28 cellular contexts compared by ENCODE assay signal in the genomic region with DNA sequence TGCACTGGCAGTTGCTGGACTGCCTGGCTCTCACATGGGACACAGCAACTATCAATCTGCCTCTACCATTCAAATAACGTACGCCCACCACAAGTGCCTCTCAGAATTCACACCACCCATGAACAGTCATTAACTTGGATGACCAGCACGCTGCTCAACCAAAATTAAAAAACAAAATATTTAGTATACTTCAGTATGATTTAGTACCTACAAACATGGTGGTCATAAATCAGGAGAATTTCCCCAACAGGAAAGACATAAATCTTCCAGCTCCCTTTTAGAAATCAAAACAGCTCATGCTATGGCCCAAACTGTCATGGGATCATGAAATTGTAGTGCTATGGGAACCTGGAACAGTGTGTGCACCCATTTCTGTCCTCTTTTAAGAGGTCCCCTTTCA.
"Had no signal": no experiment of that assay in that cellular context is flagged by ENCODE, and none has a peak within 500 bp of the region (broad histone marks: within the 10 kb centered on the region; RNA-seq: fewer than 3 reads in every experiment).

No MANE protein-coding gene starts in this region.

- H3K36me3 Mint-ChIP-seq: immature natural killer cell; naive thymus-derived CD8-positive, alpha-beta T cell; stimulated activated naive B cell treated with anti-CD40 and anti-IgM and Interleukin-4, amounts not matched to agents 10 μg/mL and 1 μg/mL and 100 μg/mL, for 72 hours had no signal

- H3K4me1 Mint-ChIP-seq: immature natural killer cell; naive thymus-derived CD8-positive, alpha-beta T cell; stimulated activated naive B cell treated with anti-CD40 and anti-IgM and Interleukin-4, amounts not matched to agents 10 μg/mL and 1 μg/mL and 100 μg/mL, for 72 hours had no signal

- H3K27me3 Mint-ChIP-seq: stimulated activated naive B cell treated with anti-CD40 and anti-IgM and Interleukin-4, amounts not matched to agents 10 μg/mL and 1 μg/mL and 100 μg/mL, for 72 hours; stimulated activated naive CD8-positive, alpha-beta T cell treated with anti-CD3 and anti-CD28 coated beads, Interleukin-15, Interleukin-2, amounts not matched to agents 100 ng/mL and 50 ng/mL, for 24 hours; type B pancreatic cell had no signal

- H3K4me3 Mint-ChIP-seq: immature natural killer cell; naive thymus-derived CD8-positive, alpha-beta T cell; nephron progenitor cell; stimulated activated naive B cell treated with anti-CD40 and anti-IgM and Interleukin-4, amounts not matched to agents 10 μg/mL and 1 μg/mL and 100 μg/mL, for 72 hours; stimulated activated naive CD8-positive, alpha-beta T cell treated with anti-CD3 and anti-CD28 coated beads, Interleukin-15, Interleukin-2, amounts not matched to agents 100 ng/mL and 50 ng/mL, for 24 hours; type B pancreatic cell had no signal

- H3K36me3 ChIP-seq: heart left ventricle, left ventricle myocardium inferior, ovary, right atrium auricular region, right lobe of liver, suprapubic skin, thoracic aorta, tibial artery, uterus had no signal

- H3K27me3 ChIP-seq: heart left ventricle, ovary, right atrium auricular region, right lobe of liver, suprapubic skin, tibial artery, uterus had no signal

- H3K27ac Mint-ChIP-seq: immature natural killer cell; naive thymus-derived CD8-positive, alpha-beta T cell; nephron progenitor cell; stimulated activated naive B cell treated with anti-CD40 and anti-IgM and Interleukin-4, amounts not matched to agents 10 μg/mL and 1 μg/mL and 100 μg/mL, for 72 hours; stimulated activated naive CD8-positive, alpha-beta T cell treated with anti-CD3 and anti-CD28 coated beads, Interleukin-15, Interleukin-2, amounts not matched to agents 100 ng/mL and 50 ng/mL, for 24 hours; type B pancreatic cell had no signal

- H3K4me3 ChIP-seq: heart left ventricle, left ventricle myocardium inferior, lung, mucosa of descending colon, ovary, psoas muscle, right atrium auricular region, right lobe of liver, skin epidermis, suprapubic skin, thoracic aorta, tibial artery, uterus had no signal

- ATAC-seq: heart left ventricle; left colon; mucosa of descending colon; naive thymus-derived CD8-positive, alpha-beta T cell; psoas muscle; right lobe of liver; stimulated activated naive B cell treated with anti-CD40 and anti-IgM and Interleukin-4, amounts not matched to agents 10 μg/mL and 1 μg/mL and 100 μg/mL, for 72 hours had no signal

- DNase-seq: heart left ventricle; hypothalamus; immature natural killer cell; kidney; left colon; left ventricle myocardium inferior; mesendoderm; midbrain; mucosa of descending colon; naive thymus-derived CD8-positive, alpha-beta T cell; nephron progenitor cell; ovary; psoas muscle; right lobe of liver; stimulated activated CD4-positive, alpha-beta T cell treated with anti-CD3 and anti-CD28 coated beads, Interleukin-12 subunit alpha, Interleukin-12 subunit beta, amount 100 ng/mL, for 4 hours; stimulated activated CD4-positive, alpha-beta T cell treated with anti-CD3 and anti-CD28 coated beads, Interleukin-15, amount 100 ng/mL, for 24 hours; stimulated activated CD4-positive, alpha-beta T cell treated with anti-CD3 and anti-CD28 coated beads, Interleukin-2, amount 100 ng/mL, for 24 hours; stimulated activated CD4-positive, alpha-beta T cell treated with anti-CD3 and anti-CD28 coated beads, Interleukin-4, amount 100 ng/mL, for 1 hour; stimulated activated naive B cell treated with anti-CD40 and anti-IgM and Interleukin-4, amounts not matched to agents 10 μg/mL and 1 μg/mL and 100 μg/mL, for 72 hours; tibial artery; uterus had no signal

- H3K27ac ChIP-seq: left ventricle myocardium inferior, ovary, psoas muscle, right atrium auricular region, right lobe of liver, skin epidermis, suprapubic skin, thoracic aorta, tibial artery had no signal

- H3K4me1 ChIP-seq: heart left ventricle, left ventricle myocardium inferior, psoas muscle, right atrium auricular region, right lobe of liver, suprapubic skin had no signal

- H3K9me3 ChIP-seq: mucosa of descending colon, ovary, psoas muscle, right lobe of liver, suprapubic skin, uterus had no signal
